ENCODE assay signal across 1 cellular context in genomic region chr1:212485895-212486590, GRCh38.
TF ChIP-seq lines count a peak whose summit lies in the region.

No MANE protein-coding gene starts in this region.

TF ChIP-seq in K562, 482 proteins besides CTCF, POLR2A, EP300 and RAD21 (continued from another document and continues in another):
- no peak for TF ChIP-seq ZBTB40 (IDR thresholded peaks at IDR 0.05)
- no peak for TF ChIP-seq ZBTB40 (CRISPR knock-in tag; IDR thresholded peaks at IDR 0.05)
- no peak for TF ChIP-seq ZNF780A (CRISPR knock-in tag; IDR thresholded peaks at IDR 0.05)
- TF ChIP-seq ARID3B (CRISPR knock-in tag; IDR thresholded peaks at IDR 0.05; ENCODE audit: borderline replicate concordance), result no peak
- no peak; the same call in 1 of the 2 replicates for TF ChIP-seq NR2C1 (IDR thresholded peaks at IDR 0.05)
- peak; percentile 68 for TF ChIP-seq NR2C1 (tag; IDR thresholded peaks at IDR 0.05)
- no peak for TF ChIP-seq FUS (optimal IDR thresholded peaks at IDR 0.05; ENCODE audit: low read depth, low read length)
- TF ChIP-seq MTA1 (IDR thresholded peaks at IDR 0.05; ENCODE audit: borderline replicate concordance), result no peak
- no peak for TF ChIP-seq RBM34 (IDR thresholded peaks at IDR 0.05; ENCODE audit: borderline replicate concordance, insufficient read depth, low read length)
- no peak for TF ChIP-seq CREBBP (IDR thresholded peaks at IDR 0.05; ENCODE audit: low read depth, low read length)
- no peak for TF ChIP-seq ZNF23 (CRISPR knock-in tag; IDR thresholded peaks at IDR 0.05)
- no peak for TF ChIP-seq ZNF384 (IDR thresholded peaks at IDR 0.05; ENCODE audit: low read depth, low read length)
- no peak for TF ChIP-seq CBFB (CRISPR knock-in tag; IDR thresholded peaks at IDR 0.05)
- no peak for TF ChIP-seq ZNF174 (CRISPR knock-in tag; IDR thresholded peaks at IDR 0.05)
- no peak for TF ChIP-seq ZNF232 (CRISPR knock-in tag; IDR thresholded peaks at IDR 0.05)
- no peak for TF ChIP-seq GTF2B (IDR thresholded peaks at IDR 0.05; ENCODE audit: extremely low read depth, insufficient read length)
- no peak for TF ChIP-seq DLX4 (CRISPR knock-in tag; IDR thresholded peaks at IDR 0.05)
- TF ChIP-seq KDM5B (IDR thresholded peaks at IDR 0.05; ENCODE audit: insufficient replicate concordance, low read depth, low read length), result no peak
- no peak for TF ChIP-seq ZC3H4 (CRISPR knock-in tag; IDR thresholded peaks at IDR 0.05; ENCODE audit: borderline replicate concordance)
- no peak for TF ChIP-seq KLF16 (IDR thresholded peaks at IDR 0.05)
- no peak for TF ChIP-seq NFXL1 (CRISPR knock-in tag; IDR thresholded peaks at IDR 0.05)
- TF ChIP-seq RB1 (IDR thresholded peaks at IDR 0.05; ENCODE audit: low read depth), result no peak
- no peak for TF ChIP-seq MEF2A (IDR thresholded peaks at IDR 0.05; ENCODE audit: control insufficient read depth, low read depth, low read length)
- TF ChIP-seq GABPB2 (CRISPR knock-in tag; conservative IDR thresholded peaks at IDR 0.05), result no peak
- TF ChIP-seq SFPQ (IDR thresholded peaks at IDR 0.05; ENCODE audit: low read depth, low read length), result no peak
- TF ChIP-seq PPARD (CRISPR knock-in tag; IDR thresholded peaks at IDR 0.05), result no peak
- no peak for TF ChIP-seq PRPF4 (IDR thresholded peaks at IDR 0.05; ENCODE audit: insufficient read depth, low read depth, low read length, poor library complexity, severe bottlenecking)
- peak; percentile 27; the same call in 1 of the 2 replicates for TF ChIP-seq TEAD2 (tag; IDR thresholded peaks at IDR 0.05)
- TF ChIP-seq NBN (IDR thresholded peaks at IDR 0.05; ENCODE audit: low read depth), result no peak
- no peak for TF ChIP-seq ZNF764 (CRISPR knock-in tag; IDR thresholded peaks at IDR 0.05; ENCODE audit: low read depth)
- no peak for TF ChIP-seq ETS1 (conservative IDR thresholded peaks at IDR 0.05; ENCODE audit: control insufficient read depth, low read depth, low read length)
- no peak for TF ChIP-seq RUNX1 (IDR thresholded peaks at IDR 0.05; ENCODE audit: low read depth)
- no peak for TF ChIP-seq SAFB (IDR thresholded peaks at IDR 0.05; ENCODE audit: borderline replicate concordance, low read depth, low read length)
- TF ChIP-seq THRAP3 (IDR thresholded peaks at IDR 0.05; ENCODE audit: borderline replicate concordance), result no peak
- no peak for TF ChIP-seq ZNF586 (CRISPR knock-in tag; conservative IDR thresholded peaks at IDR 0.05)
- no peak for TF ChIP-seq TAF15 (IDR thresholded peaks at IDR 0.05; ENCODE audit: low read depth, low read length)
- TF ChIP-seq HDAC1 (IDR thresholded peaks at IDR 0.05), result no peak
- TF ChIP-seq SIN3A (IDR thresholded peaks at IDR 0.05; ENCODE audit: borderline replicate concordance in 2 of 2, control insufficient read depth in 1 of 2, low read depth in 2 of 2, low read length in 2 of 2), result no peak
- no peak for TF ChIP-seq MBD1 (CRISPR knock-in tag; IDR thresholded peaks at IDR 0.05)
- no peak for TF ChIP-seq ZNF655 (CRISPR knock-in tag; IDR thresholded peaks at IDR 0.05)
- TF ChIP-seq FOSL1 (tag; conservative IDR thresholded peaks at IDR 0.05), result peak; percentile 94
- no peak for TF ChIP-seq TAF9B (IDR thresholded peaks at IDR 0.05; ENCODE audit: partially characterized antibody)
- no peak for TF ChIP-seq CHD4 (IDR thresholded peaks at IDR 0.05; ENCODE audit: insufficient read depth, insufficient replicate concordance, low read depth, low read length, poor library complexity, severe bottlenecking)
- TF ChIP-seq ZNF263 (CRISPR knock-in tag; IDR thresholded peaks at IDR 0.05; ENCODE audit: borderline replicate concordance), result no peak
- TF ChIP-seq TRIM24 (IDR thresholded peaks at IDR 0.05), result peak in 1 of 2 experiments; percentile 36; a peak in 1 of 4 replicates
